In genomic region chr7:102432476-102433318, GRCh38 we compare ENCODE assay signal across 8 cellular contexts. TPM values are rescaled to one million over a fixed set of nuclear protein-coding genes. Genes with fewer than 3 reads are reported as not detected.
DNase-seq lines count a peak whose midpoint lies in the region; ATAC-seq and TF ChIP-seq lines count a peak whose summit lies in the region.

No MANE protein-coding gene starts in this region.

- ATAC-seq in GM19438 (IDR thresholded peaks at IDR 0.05; ENCODE audit: low read depth, unreplicated experiment) = peak; percentile 20
- peak; percentile 33 for ATAC-seq in HG03571 (IDR thresholded peaks at IDR 0.05; ENCODE audit: unreplicated experiment)
- ATAC-seq in stimulated activated naive CD8-positive, alpha-beta T cell treated with anti-CD3 and anti-CD28 coated beads, Interleukin-15, Interleukin-2, amounts not matched to agents 100 U/mL and 50 U/mL, for 24 hours = peak; percentile 16

- TF ChIP-seq CTCF in CD14-positive monocyte (IDR thresholded peaks at IDR 0.05) = no peak

- H3K27ac Mint-ChIP-seq in CD14-positive monocyte (peak overlapping the region in 6 of 7 donors; percentile 91 to 98 (median 96)), immature natural killer cell (peak overlapping the region; percentile 90 to 99 (median 96))

- H3K4me1 Mint-ChIP-seq in CD14-positive monocyte (peaks cover 68% of the 10 kb centered on the region), immature natural killer cell (peaks cover 59 to 60% of the 10 kb centered on the region in 2 donors)

- DNase-seq in CD14-positive monocyte (ENCODE audit: low spot score) = no peak
- no peak for DNase-seq in immature natural killer cell
- no peak for DNase-seq in stimulated activated naive CD8-positive, alpha-beta T cell treated with anti-CD3 and anti-CD28 coated beads, Interleukin-15, Interleukin-2, amounts not matched to agents 100 U/mL and 50 U/mL, for 24 hours
- DNase-seq in putamen (ENCODE audit: low spot score) = no peak
- no peak for DNase-seq in activated CD4-positive, CD25-positive, alpha-beta regulatory T cell (lab: John Stamatoyannopoulos, UW)

- H3K36me3 Mint-ChIP-seq in CD14-positive monocyte (peaks cover 8 to 22% of the 10 kb centered on the region in 2 donors), immature natural killer cell (peaks cover 0 to 3% (median 0%) of the 10 kb centered on the region in 3 donors)

- peak overlapping the region; percentile 62 to 75 for H3K4me3 Mint-ChIP-seq in CD14-positive monocyte
- peak overlapping the region; percentile 71 to 81 (median 75) for H3K4me3 Mint-ChIP-seq in immature natural killer cell

- H3K9me3 Mint-ChIP-seq in CD14-positive monocyte (peaks cover 0 to 2% (median 0%) of the 10 kb centered on the region in 7 donors), immature natural killer cell (no peaks in the 10 kb centered on the region)

- intact Hi-C loops in CD14-positive monocyte (cut with micrococcal nuclease) = loop anchor here in 1 of 2 donors (5.0 kb wide), 1 partner anchor 35 kb away; the partner anchor contains the start of gene PRKRIP1

- H3K27me3 Mint-ChIP-seq in CD14-positive monocyte (ENCODE audit: low read depth in 3 of 3) (peaks cover 0 to 1% (median 0%) of the 10 kb centered on the region in 3 donors), immature natural killer cell (ENCODE audit: low read depth in 3 of 3) (peaks cover 19 to 26% (median 21%) of the 10 kb centered on the region in 3 donors)

- H3K27ac ChIP-seq in angular gyrus (ENCODE audit: low read depth, low read length) = peak overlapping the region; percentile 57

RNA-seq across cellular contexts. Expression of gene ORAI2, which starts 0.7 kb away (rescaled TPM):
- polyA plus RNA-seq in CD14-positive monocyte (10 to 100 TPM; 38.2 to 50.0 TPM), immature natural killer cell (100 to 1,000 TPM in 1 of 3 donors, 10 to 100 TPM in 2; 73.5 to 125 (median 80.6) TPM)

RNA-seq across cellular contexts. Expression of gene ALKBH4, which starts 32.0 kb away (rescaled TPM):
- polyA plus RNA-seq in CD14-positive monocyte (10 to 100 TPM in 1 of 2 donors, 1 to 10 TPM in 1; 9.7 to 11.8 TPM), immature natural killer cell (10 to 100 TPM; 16.2 to 25.8 (median 18.5) TPM)

RNA-seq across cellular contexts. Expression of gene LRWD1, which starts 32.1 kb away (rescaled TPM):
- polyA plus RNA-seq in CD14-positive monocyte (1 to 10 TPM; 5.4 to 6.1 TPM), immature natural killer cell (10 to 100 TPM; 13.5 to 22.8 (median 21.5) TPM)

RNA-seq across cellular contexts. Expression of gene PRKRIP1, which starts 36.5 kb away (rescaled TPM):
- polyA plus RNA-seq in CD14-positive monocyte = 1 to 10 TPM; 6.6 to 7.4 TPM
- 10 to 100 TPM; 13.2 to 20.2 (median 17.2) TPM for polyA plus RNA-seq in immature natural killer cell

RNA-seq across cellular contexts. Expression of gene POLR2J, which starts 46.0 kb away (rescaled TPM):
- polyA plus RNA-seq in CD14-positive monocyte = 100 to 1,000 TPM in 1 of 2 donors, 10 to 100 TPM in 1; 65.7 to 104 TPM
- 100 to 1,000 TPM; 103 to 115 (median 115) TPM for polyA plus RNA-seq in immature natural killer cell
